In genomic region chr10:133324857-133325260, GRCh38 we compare ENCODE assay signal across 10 cellular contexts. TPM values are rescaled to one million over a fixed set of nuclear protein-coding genes. Genes with fewer than 3 reads are reported as not detected.
DNase-seq lines count a peak whose midpoint lies in the region; ATAC-seq and TF ChIP-seq lines count a peak whose summit lies in the region.
"Had no signal": no experiment of that assay in that cellular context is flagged by ENCODE, and none has a peak within 500 bp of the region (broad histone marks: within the 10 kb centered on the region; RNA-seq: fewer than 3 reads in every experiment).

No MANE protein-coding gene starts in this region.

- H4K20me1 ChIP-seq in smooth muscle cell (ENCODE audit: low read depth), result no peaks in the 10 kb centered on the region

- H3K9me3 ChIP-seq in SK-N-MC (ENCODE audit: low read depth, low read length) (no peaks in the 10 kb centered on the region), gastroesophageal sphincter (no peaks in the 10 kb centered on the region), smooth muscle cell (replicated peaks; ENCODE audit: low read depth) (no peaks in the 10 kb centered on the region)

- H3K27ac Mint-ChIP-seq in activated CD8-positive, alpha-beta T cell treated with anti-CD3 and anti-CD28 coated beads for 36 hours, result no peak overlapping the region
- H3K27ac Mint-ChIP-seq in activated CD8-positive, alpha-beta T cell treated with anti-CD3 and anti-CD28 coated beads, Interleukin-2, amount 10 ng/mL, durations not matched to agents 7 days and 5 days, result no peak overlapping the region
- H3K27ac Mint-ChIP-seq: activated naive CD4-positive, alpha-beta T cell treated with anti-CD3 and anti-CD28 coated beads, Interleukin-2, amount 10 ng/mL, durations not matched to agents 7 days and 5 days had no signal

- no peaks in the 10 kb centered on the region for H3K79me2 ChIP-seq in smooth muscle cell (ENCODE audit: low read depth)

- H3K4me3 Mint-ChIP-seq in activated CD8-positive, alpha-beta T cell treated with anti-CD3 and anti-CD28 coated beads for 36 hours, result peak overlapping the region; percentile 43
- no peak overlapping the region for H3K4me3 Mint-ChIP-seq in activated CD8-positive, alpha-beta T cell treated with anti-CD3 and anti-CD28 coated beads, Interleukin-2, amount 10 ng/mL, durations not matched to agents 7 days and 5 days

- no peak for DNase-seq in activated CD8-positive, alpha-beta T cell treated with anti-CD3 and anti-CD28 coated beads for 36 hours
- no peak for DNase-seq in activated CD8-positive, alpha-beta T cell treated with anti-CD3 and anti-CD28 coated beads, Interleukin-2, amount 10 ng/mL, durations not matched to agents 7 days and 5 days
- no peak for DNase-seq in SK-N-MC (ENCODE audit: low read depth, low spot score)
- DNase-seq in smooth muscle cell (lab: John Stamatoyannopoulos, UW; ENCODE audit: unreplicated experiment), result no peak
- DNase-seq in NCI-H2029 treated with DMSO at 0.1 percent for 48 hours (lab: John Stamatoyannopoulos, UW), result no peak

- TF ChIP-seq EP300 in gastroesophageal sphincter (IDR thresholded peaks at IDR 0.05), result no peak

- peak overlapping the region; percentile 68 for H3K4me3 ChIP-seq in SK-N-MC
- H3K4me3 ChIP-seq in gastroesophageal sphincter, result peak overlapping the region in 1 of 2 donors; percentile 59
- H3K4me3 ChIP-seq in smooth muscle cell, result peak overlapping the region; percentile 60

- POLR2A ChIA-PET in activated CD8-positive, alpha-beta T cell treated with anti-CD3 and anti-CD28 coated beads for 36 hours (lab: Charles Lee), result interaction anchor here (0.7 to 1.6 kb wide), 3 partner anchors 11 to 123 kb away, joined by 3 to 5 read pairs (median 4); no protein-coding TSS in a partner anchor
- POLR2A ChIA-PET in activated CD8-positive, alpha-beta T cell treated with anti-CD3 and anti-CD28 coated beads, Interleukin-2, amount 10 ng/mL, durations not matched to agents 7 days and 5 days (lab: Charles Lee), result no interaction called here

- H3K9me3 Mint-ChIP-seq in activated CD8-positive, alpha-beta T cell treated with anti-CD3 and anti-CD28 coated beads for 36 hours, result no peaks in the 10 kb centered on the region
- no peaks in the 10 kb centered on the region for H3K9me3 Mint-ChIP-seq in activated CD8-positive, alpha-beta T cell treated with anti-CD3 and anti-CD28 coated beads, Interleukin-2, amount 10 ng/mL, durations not matched to agents 7 days and 5 days (ENCODE audit: insufficient read depth)

- no peaks in the 10 kb centered on the region for H3K36me3 Mint-ChIP-seq in activated CD8-positive, alpha-beta T cell treated with anti-CD3 and anti-CD28 coated beads for 36 hours (ENCODE audit: low read depth)
- H3K36me3 Mint-ChIP-seq in activated CD8-positive, alpha-beta T cell treated with anti-CD3 and anti-CD28 coated beads, Interleukin-2, amount 10 ng/mL, durations not matched to agents 7 days and 5 days (ENCODE audit: low read depth), result no peaks in the 10 kb centered on the region
- H3K36me3 Mint-ChIP-seq: activated naive CD4-positive, alpha-beta T cell treated with anti-CD3 and anti-CD28 coated beads, Interleukin-2, amount 10 ng/mL, durations not matched to agents 7 days and 5 days had no signal

- H3K4me1 ChIP-seq in gastroesophageal sphincter (peaks cover 3 to 32% (median 19%) of the 10 kb centered on the region in 3 donors), smooth muscle cell (ENCODE audit: low read depth) (peaks cover 10% of the 10 kb centered on the region)

- H3K36me3 ChIP-seq in SK-N-MC (ENCODE audit: insufficient read depth, low read length) (no peaks in the 10 kb centered on the region), gastroesophageal sphincter (no peaks in the 10 kb centered on the region), smooth muscle cell (ENCODE audit: low read depth) (no peaks in the 10 kb centered on the region)

- no peak for ATAC-seq in activated CD8-positive, alpha-beta T cell treated with anti-CD3 and anti-CD28 coated beads for 36 hours
- ATAC-seq in activated CD8-positive, alpha-beta T cell treated with anti-CD3 and anti-CD28 coated beads, Interleukin-2, amount 10 ng/mL, durations not matched to agents 7 days and 5 days, result no peak
- ATAC-seq in gastroesophageal sphincter, result no peak
- ATAC-seq in GM18519 (IDR thresholded peaks at IDR 0.05; ENCODE audit: low FRiP score, unreplicated experiment), result no peak
- no peak for ATAC-seq in HG03175 (IDR thresholded peaks at IDR 0.05; ENCODE audit: unreplicated experiment)

- WGBS in gastroesophageal sphincter (ENCODE audit: low coverage in 1 of 2), 2 donors, result 25% methylated on average over 5 of the region's 20 CpGs; no CpG with 5 or more reads in 1 of the 2 donors
- 77% methylated on average over 18 of the region's 20 CpGs for WGBS in smooth muscle cell (ENCODE audit: low lambda C conversion rate)

- peaks cover 35% of the 10 kb centered on the region for H3K27me3 Mint-ChIP-seq in activated CD8-positive, alpha-beta T cell treated with anti-CD3 and anti-CD28 coated beads for 36 hours
- peaks cover 35% of the 10 kb centered on the region for H3K27me3 Mint-ChIP-seq in activated CD8-positive, alpha-beta T cell treated with anti-CD3 and anti-CD28 coated beads, Interleukin-2, amount 10 ng/mL, durations not matched to agents 7 days and 5 days (ENCODE audit: low read depth)

- TF ChIP-seq CTCF in activated CD8-positive, alpha-beta T cell treated with anti-CD3 and anti-CD28 coated beads for 36 hours (IDR thresholded peaks at IDR 0.05), result no peak
- TF ChIP-seq CTCF in gastroesophageal sphincter (IDR thresholded peaks at IDR 0.05) (no peak), smooth muscle cell (IDR thresholded peaks at IDR 0.05; ENCODE audit: borderline replicate concordance, insufficient read depth, poor library complexity, severe bottlenecking) (no peak)

- no peak overlapping the region for H3K27ac ChIP-seq in SK-N-MC
- H3K27ac ChIP-seq in gastroesophageal sphincter, result peak overlapping the region in 3 of 4 donors; percentile 28 to 64 (median 55)
- H3K27ac ChIP-seq in smooth muscle cell (ENCODE audit: low read depth), result no peak overlapping the region

- intact Hi-C loops in activated CD8-positive, alpha-beta T cell treated with anti-CD3 and anti-CD28 coated beads for 36 hours (cut with micrococcal nuclease), result loop anchor here (5.0 kb wide), 1 partner anchor 67 kb away; the partner anchor contains the start of gene MTG1

- CTCF ChIA-PET in activated CD8-positive, alpha-beta T cell treated with anti-CD3 and anti-CD28 coated beads for 36 hours (lab: Charles Lee), result interaction anchor here (0.8 to 1.8 kb wide), 3 partner anchors 11 to 284 kb away, joined by 4 to 8 read pairs (median 6); no protein-coding TSS in a partner anchor
- CTCF ChIA-PET in activated CD8-positive, alpha-beta T cell treated with anti-CD3 and anti-CD28 coated beads, Interleukin-2, amount 10 ng/mL, durations not matched to agents 7 days and 5 days (lab: Charles Lee), result no interaction called here

- H3K27me3 ChIP-seq in gastroesophageal sphincter, result peaks cover 75% of the 10 kb centered on the region
- peaks cover 33% of the 10 kb centered on the region for H3K27me3 ChIP-seq in smooth muscle cell (ENCODE audit: low read depth)

- H3K9ac ChIP-seq in SK-N-MC (ENCODE audit: insufficient read length), result no peak overlapping the region
- H3K9ac ChIP-seq in smooth muscle cell (ENCODE audit: low read depth), result no peak overlapping the region

- no peak for TF ChIP-seq POLR2A in gastroesophageal sphincter (IDR thresholded peaks at IDR 0.05)

- H2AFZ ChIP-seq in smooth muscle cell (ENCODE audit: low read depth), result peak overlapping the region; percentile 56

- no peaks in the 10 kb centered on the region for H3F3A ChIP-seq in smooth muscle cell (ENCODE audit: low read depth)

- peaks cover 12% of the 10 kb centered on the region for H3K4me1 Mint-ChIP-seq in activated CD8-positive, alpha-beta T cell treated with anti-CD3 and anti-CD28 coated beads for 36 hours (ENCODE audit: low read depth)
- peaks cover 7% of the 10 kb centered on the region for H3K4me1 Mint-ChIP-seq in activated CD8-positive, alpha-beta T cell treated with anti-CD3 and anti-CD28 coated beads, Interleukin-2, amount 10 ng/mL, durations not matched to agents 7 days and 5 days (ENCODE audit: low read depth)

- H3K4me2 ChIP-seq in smooth muscle cell, result peak overlapping the region; percentile 98

RNA-seq across cellular contexts. Expression of gene CALY, which starts 11.8 kb away (rescaled TPM):
- total RNA-seq in activated CD8-positive, alpha-beta T cell treated with anti-CD3 and anti-CD28 coated beads for 36 hours, result not detected
- not detected for total RNA-seq in activated CD8-positive, alpha-beta T cell treated with anti-CD3 and anti-CD28 coated beads, Interleukin-2, amount 10 ng/mL, durations not matched to agents 7 days and 5 days
- 1 to 10 TPM in 2 of 4 donors, under 1 TPM in 1, not detected in 1; 0.47 to 1.5 (median 1.5) TPM for total RNA-seq in gastroesophageal sphincter
- 2.4 and 7.8 TPM in 2 replicates for total RNA-seq in smooth muscle cell
- polyA plus RNA-seq in smooth muscle cell, result 9.4 and 10.1 TPM in 2 replicates
- total RNA-seq: pulmonary artery endothelial cell had no signal

RNA-seq across cellular contexts. Expression of gene ZNF511, which starts 16.1 kb away (rescaled TPM):
- 10 to 100 TPM; 58.0 to 60.1 TPM for total RNA-seq in activated CD8-positive, alpha-beta T cell treated with anti-CD3 and anti-CD28 coated beads for 36 hours
- 10 to 100 TPM; 61.4 to 62.6 TPM for total RNA-seq in activated CD8-positive, alpha-beta T cell treated with anti-CD3 and anti-CD28 coated beads, Interleukin-2, amount 10 ng/mL, durations not matched to agents 7 days and 5 days
- total RNA-seq in gastroesophageal sphincter (10 to 100 TPM; 15.1 to 42.2 (median 25.4) TPM), smooth muscle cell (15.3 and 20.0 TPM in 2 replicates)
- 52.3 and 70.2 TPM in 2 replicates for polyA plus RNA-seq in smooth muscle cell

RNA-seq across cellular contexts. Expression of gene TUBGCP2, which starts 16.2 kb away (rescaled TPM):
- 10 to 100 TPM; 54.1 to 57.5 TPM for total RNA-seq in activated CD8-positive, alpha-beta T cell treated with anti-CD3 and anti-CD28 coated beads for 36 hours
- total RNA-seq in activated CD8-positive, alpha-beta T cell treated with anti-CD3 and anti-CD28 coated beads, Interleukin-2, amount 10 ng/mL, durations not matched to agents 7 days and 5 days, result 10 to 100 TPM; 53.5 to 59.0 TPM
- total RNA-seq in gastroesophageal sphincter (10 to 100 TPM; 35.8 to 47.3 (median 38.8) TPM), smooth muscle cell (39.5 and 48.5 TPM in 2 replicates)
- polyA plus RNA-seq in smooth muscle cell, result 40.5 and 47.0 TPM in 2 replicates

RNA-seq across cellular contexts. Expression of gene PRAP1, which starts 22.3 kb away (rescaled TPM):
- not detected for total RNA-seq in activated CD8-positive, alpha-beta T cell treated with anti-CD3 and anti-CD28 coated beads for 36 hours
- not detected for total RNA-seq in activated CD8-positive, alpha-beta T cell treated with anti-CD3 and anti-CD28 coated beads, Interleukin-2, amount 10 ng/mL, durations not matched to agents 7 days and 5 days
- total RNA-seq in gastroesophageal sphincter, result not detected
- not detected in 2 replicates for total RNA-seq in smooth muscle cell
- 0.27 and 1.4 TPM in 2 replicates for polyA plus RNA-seq in smooth muscle cell
- total RNA-seq: pulmonary artery endothelial cell had no signal

RNA-seq across cellular contexts. Expression of gene FUOM, which starts 33.0 kb away (rescaled TPM):
- 10 to 100 TPM; 32.2 to 33.7 TPM for total RNA-seq in activated CD8-positive, alpha-beta T cell treated with anti-CD3 and anti-CD28 coated beads for 36 hours
- total RNA-seq in activated CD8-positive, alpha-beta T cell treated with anti-CD3 and anti-CD28 coated beads, Interleukin-2, amount 10 ng/mL, durations not matched to agents 7 days and 5 days, result 10 to 100 TPM; 12.4 to 13.4 TPM
- total RNA-seq in gastroesophageal sphincter (10 to 100 TPM in 2 of 4 donors, 1 to 10 TPM in 2; 5.4 to 15.7 (median 10.8) TPM), smooth muscle cell (16.6 and 19.5 TPM in 2 replicates)
- 43.9 and 46.7 TPM in 2 replicates for polyA plus RNA-seq in smooth muscle cell

Comparison
In these comparisons a context has a peak if more than half of its experiments do, and no peak if none do; other contexts are left out.
1. H3K27ac ChIP-seq: peak in gastroesophageal sphincter (3 of 4); none in SK-N-MC (single experiment) and smooth muscle cell (single experiment).